ENCODE assay signal across 1 cellular context in the genomic region with DNA sequence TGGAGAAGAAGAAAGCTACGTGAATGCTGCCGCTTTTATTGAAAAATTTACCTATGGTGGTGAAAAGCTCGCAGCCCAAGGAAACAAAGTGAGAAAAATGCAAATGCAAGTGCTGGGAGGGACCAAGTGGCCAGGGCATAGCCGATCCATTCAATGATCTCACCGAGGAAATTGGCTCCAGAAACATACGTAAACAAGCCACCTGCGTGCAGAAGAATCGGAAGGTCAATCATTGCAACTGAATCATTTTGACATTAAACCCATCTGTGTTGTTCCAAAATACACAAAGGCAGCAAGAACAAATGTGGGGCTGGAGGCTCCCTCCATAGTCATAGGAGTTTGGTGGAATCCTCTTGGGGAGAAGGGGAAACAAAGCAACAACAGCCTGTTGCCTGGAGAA.
TF ChIP-seq lines count a peak whose summit lies in the region.

No MANE protein-coding gene starts in this region.

TF ChIP-seq in K562, 482 proteins besides CTCF, POLR2A, EP300 and RAD21:
- TF ChIP-seq, protein P1, sequence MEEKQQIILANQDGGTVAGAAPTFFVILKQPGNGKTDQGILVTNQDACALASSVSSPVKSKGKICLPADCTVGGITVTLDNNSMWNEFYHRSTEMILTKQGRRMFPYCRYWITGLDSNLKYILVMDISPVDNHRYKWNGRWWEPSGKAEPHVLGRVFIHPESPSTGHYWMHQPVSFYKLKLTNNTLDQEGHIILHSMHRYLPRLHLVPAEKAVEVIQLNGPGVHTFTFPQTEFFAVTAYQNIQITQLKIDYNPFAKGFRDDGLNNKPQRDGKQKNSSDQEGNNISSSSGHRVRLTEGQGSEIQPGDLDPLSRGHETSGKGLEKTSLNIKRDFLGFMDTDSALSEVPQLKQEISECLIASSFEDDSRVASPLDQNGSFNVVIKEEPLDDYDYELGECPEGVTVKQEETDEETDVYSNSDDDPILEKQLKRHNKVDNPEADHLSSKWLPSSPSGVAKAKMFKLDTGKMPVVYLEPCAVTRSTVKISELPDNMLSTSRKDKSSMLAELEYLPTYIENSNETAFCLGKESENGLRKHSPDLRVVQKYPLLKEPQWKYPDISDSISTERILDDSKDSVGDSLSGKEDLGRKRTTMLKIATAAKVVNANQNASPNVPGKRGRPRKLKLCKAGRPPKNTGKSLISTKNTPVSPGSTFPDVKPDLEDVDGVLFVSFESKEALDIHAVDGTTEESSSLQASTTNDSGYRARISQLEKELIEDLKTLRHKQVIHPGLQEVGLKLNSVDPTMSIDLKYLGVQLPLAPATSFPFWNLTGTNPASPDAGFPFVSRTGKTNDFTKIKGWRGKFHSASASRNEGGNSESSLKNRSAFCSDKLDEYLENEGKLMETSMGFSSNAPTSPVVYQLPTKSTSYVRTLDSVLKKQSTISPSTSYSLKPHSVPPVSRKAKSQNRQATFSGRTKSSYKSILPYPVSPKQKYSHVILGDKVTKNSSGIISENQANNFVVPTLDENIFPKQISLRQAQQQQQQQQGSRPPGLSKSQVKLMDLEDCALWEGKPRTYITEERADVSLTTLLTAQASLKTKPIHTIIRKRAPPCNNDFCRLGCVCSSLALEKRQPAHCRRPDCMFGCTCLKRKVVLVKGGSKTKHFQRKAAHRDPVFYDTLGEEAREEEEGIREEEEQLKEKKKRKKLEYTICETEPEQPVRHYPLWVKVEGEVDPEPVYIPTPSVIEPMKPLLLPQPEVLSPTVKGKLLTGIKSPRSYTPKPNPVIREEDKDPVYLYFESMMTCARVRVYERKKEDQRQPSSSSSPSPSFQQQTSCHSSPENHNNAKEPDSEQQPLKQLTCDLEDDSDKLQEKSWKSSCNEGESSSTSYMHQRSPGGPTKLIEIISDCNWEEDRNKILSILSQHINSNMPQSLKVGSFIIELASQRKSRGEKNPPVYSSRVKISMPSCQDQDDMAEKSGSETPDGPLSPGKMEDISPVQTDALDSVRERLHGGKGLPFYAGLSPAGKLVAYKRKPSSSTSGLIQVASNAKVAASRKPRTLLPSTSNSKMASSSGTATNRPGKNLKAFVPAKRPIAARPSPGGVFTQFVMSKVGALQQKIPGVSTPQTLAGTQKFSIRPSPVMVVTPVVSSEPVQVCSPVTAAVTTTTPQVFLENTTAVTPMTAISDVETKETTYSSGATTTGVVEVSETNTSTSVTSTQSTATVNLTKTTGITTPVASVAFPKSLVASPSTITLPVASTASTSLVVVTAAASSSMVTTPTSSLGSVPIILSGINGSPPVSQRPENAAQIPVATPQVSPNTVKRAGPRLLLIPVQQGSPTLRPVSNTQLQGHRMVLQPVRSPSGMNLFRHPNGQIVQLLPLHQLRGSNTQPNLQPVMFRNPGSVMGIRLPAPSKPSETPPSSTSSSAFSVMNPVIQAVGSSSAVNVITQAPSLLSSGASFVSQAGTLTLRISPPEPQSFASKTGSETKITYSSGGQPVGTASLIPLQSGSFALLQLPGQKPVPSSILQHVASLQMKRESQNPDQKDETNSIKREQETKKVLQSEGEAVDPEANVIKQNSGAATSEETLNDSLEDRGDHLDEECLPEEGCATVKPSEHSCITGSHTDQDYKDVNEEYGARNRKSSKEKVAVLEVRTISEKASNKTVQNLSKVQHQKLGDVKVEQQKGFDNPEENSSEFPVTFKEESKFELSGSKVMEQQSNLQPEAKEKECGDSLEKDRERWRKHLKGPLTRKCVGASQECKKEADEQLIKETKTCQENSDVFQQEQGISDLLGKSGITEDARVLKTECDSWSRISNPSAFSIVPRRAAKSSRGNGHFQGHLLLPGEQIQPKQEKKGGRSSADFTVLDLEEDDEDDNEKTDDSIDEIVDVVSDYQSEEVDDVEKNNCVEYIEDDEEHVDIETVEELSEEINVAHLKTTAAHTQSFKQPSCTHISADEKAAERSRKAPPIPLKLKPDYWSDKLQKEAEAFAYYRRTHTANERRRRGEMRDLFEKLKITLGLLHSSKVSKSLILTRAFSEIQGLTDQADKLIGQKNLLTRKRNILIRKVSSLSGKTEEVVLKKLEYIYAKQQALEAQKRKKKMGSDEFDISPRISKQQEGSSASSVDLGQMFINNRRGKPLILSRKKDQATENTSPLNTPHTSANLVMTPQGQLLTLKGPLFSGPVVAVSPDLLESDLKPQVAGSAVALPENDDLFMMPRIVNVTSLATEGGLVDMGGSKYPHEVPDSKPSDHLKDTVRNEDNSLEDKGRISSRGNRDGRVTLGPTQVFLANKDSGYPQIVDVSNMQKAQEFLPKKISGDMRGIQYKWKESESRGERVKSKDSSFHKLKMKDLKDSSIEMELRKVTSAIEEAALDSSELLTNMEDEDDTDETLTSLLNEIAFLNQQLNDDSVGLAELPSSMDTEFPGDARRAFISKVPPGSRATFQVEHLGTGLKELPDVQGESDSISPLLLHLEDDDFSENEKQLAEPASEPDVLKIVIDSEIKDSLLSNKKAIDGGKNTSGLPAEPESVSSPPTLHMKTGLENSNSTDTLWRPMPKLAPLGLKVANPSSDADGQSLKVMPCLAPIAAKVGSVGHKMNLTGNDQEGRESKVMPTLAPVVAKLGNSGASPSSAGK (IDR thresholded peaks at IDR 0.05), result no peak
- TF ChIP-seq, protein P2, sequence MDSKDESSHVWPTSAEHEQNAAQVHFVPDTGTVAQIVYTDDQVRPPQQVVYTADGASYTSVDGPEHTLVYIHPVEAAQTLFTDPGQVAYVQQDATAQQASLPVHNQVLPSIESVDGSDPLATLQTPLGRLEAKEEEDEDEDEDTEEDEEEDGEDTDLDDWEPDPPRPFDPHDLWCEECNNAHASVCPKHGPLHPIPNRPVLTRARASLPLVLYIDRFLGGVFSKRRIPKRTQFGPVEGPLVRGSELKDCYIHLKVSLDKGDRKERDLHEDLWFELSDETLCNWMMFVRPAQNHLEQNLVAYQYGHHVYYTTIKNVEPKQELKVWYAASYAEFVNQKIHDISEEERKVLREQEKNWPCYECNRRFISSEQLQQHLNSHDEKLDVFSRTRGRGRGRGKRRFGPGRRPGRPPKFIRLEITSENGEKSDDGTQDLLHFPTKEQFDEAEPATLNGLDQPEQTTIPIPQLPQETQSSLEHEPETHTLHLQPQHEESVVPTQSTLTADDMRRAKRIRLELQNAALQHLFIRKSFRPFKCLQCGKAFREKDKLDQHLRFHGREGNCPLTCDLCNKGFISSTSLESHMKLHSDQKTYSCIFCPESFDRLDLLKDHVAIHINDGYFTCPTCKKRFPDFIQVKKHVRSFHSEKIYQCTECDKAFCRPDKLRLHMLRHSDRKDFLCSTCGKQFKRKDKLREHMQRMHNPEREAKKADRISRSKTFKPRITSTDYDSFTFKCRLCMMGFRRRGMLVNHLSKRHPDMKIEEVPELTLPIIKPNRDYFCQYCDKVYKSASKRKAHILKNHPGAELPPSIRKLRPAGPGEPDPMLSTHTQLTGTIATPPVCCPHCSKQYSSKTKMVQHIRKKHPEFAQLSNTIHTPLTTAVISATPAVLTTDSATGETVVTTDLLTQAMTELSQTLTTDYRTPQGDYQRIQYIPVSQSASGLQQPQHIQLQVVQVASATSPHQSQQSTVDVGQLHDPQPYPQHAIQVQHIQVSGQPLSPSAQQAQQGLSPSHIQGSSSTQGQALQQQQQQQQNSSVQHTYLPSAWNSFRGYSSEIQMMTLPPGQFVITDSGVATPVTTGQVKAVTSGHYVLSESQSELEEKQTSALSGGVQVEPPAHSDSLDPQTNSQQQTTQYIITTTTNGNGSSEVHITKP (IDR thresholded peaks at IDR 0.05; ENCODE audit: partially characterized antibody), result peak; percentile 26
TF ChIP-seq in K562: peak in this region for 1.
